ENCODE assay signal across 1 cellular context in the genomic region with DNA sequence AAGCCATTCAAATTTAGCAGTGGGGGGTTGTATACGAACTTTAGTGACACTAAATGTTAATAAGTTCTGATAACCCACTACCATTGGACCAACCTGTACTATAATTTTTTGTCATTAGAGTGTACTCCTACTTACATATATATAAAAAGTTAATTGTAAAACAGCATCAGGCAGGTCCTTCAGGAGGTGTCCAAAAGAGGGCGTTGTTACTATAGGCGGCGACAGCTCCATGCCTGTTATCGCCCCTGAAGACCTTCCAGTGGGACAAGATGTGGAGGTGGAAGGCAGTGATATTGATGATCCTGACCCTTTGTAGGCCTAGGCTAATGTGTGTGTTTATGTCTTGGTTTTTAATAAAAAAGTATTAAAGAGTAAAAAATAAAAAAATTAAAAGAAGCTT.
TF ChIP-seq lines count a peak whose summit lies in the region.

No MANE protein-coding gene starts in this region.

TF ChIP-seq in GM23338, 12 proteins besides CTCF, POLR2A, EP300 and RAD21 (continued from another document):
- TF ChIP-seq, protein P1, sequence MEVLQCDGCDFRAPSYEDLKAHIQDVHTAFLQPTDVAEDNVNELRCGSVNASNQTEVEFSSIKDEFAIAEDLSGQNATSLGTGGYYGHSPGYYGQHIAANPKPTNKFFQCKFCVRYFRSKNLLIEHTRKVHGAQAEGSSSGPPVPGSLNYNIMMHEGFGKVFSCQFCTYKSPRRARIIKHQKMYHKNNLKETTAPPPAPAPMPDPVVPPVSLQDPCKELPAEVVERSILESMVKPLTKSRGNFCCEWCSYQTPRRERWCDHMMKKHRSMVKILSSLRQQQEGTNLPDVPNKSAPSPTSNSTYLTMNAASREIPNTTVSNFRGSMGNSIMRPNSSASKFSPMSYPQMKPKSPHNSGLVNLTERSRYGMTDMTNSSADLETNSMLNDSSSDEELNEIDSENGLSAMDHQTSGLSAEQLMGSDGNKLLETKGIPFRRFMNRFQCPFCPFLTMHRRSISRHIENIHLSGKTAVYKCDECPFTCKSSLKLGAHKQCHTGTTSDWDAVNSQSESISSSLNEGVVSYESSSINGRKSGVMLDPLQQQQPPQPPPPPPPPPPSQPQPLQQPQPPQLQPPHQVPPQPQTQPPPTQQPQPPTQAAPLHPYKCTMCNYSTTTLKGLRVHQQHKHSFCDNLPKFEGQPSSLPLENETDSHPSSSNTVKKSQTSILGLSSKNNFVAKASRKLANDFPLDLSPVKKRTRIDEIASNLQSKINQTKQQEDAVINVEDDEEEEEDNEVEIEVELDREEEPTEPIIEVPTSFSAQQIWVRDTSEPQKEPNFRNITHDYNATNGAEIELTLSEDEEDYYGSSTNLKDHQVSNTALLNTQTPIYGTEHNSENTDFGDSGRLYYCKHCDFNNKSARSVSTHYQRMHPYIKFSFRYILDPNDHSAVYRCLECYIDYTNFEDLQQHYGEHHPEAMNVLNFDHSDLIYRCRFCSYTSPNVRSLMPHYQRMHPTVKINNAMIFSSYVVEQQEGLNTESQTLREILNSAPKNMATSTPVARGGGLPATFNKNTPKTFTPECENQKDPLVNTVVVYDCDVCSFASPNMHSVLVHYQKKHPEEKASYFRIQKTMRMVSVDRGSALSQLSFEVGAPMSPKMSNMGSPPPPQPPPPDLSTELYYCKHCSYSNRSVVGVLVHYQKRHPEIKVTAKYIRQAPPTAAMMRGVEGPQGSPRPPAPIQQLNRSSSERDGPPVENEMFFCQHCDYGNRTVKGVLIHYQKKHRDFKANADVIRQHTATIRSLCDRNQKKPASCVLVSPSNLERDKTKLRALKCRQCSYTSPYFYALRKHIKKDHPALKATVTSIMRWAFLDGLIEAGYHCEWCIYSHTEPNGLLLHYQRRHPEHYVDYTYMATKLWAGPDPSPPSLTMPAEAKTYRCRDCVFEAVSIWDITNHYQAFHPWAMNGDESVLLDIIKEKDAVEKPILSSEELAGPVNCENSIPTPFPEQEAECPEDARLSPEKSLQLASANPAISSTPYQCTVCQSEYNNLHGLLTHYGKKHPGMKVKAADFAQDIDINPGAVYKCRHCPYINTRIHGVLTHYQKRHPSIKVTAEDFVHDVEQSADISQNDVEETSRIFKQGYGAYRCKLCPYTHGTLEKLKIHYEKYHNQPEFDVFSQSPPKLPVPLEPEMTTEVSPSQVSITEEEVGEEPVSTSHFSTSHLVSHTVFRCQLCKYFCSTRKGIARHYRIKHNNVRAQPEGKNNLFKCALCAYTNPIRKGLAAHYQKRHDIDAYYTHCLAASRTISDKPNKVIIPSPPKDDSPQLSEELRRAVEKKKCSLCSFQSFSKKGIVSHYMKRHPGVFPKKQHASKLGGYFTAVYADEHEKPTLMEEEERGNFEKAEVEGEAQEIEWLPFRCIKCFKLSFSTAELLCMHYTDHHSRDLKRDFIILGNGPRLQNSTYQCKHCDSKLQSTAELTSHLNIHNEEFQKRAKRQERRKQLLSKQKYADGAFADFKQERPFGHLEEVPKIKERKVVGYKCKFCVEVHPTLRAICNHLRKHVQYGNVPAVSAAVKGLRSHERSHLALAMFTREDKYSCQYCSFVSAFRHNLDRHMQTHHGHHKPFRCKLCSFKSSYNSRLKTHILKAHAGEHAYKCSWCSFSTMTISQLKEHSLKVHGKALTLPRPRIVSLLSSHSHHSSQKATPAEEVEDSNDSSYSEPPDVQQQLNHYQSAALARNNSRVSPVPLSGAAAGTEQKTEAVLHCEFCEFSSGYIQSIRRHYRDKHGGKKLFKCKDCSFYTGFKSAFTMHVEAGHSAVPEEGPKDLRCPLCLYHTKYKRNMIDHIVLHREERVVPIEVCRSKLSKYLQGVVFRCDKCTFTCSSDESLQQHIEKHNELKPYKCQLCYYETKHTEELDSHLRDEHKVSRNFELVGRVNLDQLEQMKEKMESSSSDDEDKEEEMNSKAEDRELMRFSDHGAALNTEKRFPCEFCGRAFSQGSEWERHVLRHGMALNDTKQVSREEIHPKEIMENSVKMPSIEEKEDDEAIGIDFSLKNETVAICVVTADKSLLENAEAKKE (CRISPR knock-in tag; IDR thresholded peaks at IDR 0.05): no peak
- no peak for TF ChIP-seq EZH2phosphoT487 (IDR thresholded peaks at IDR 0.05; ENCODE audit: unreplicated experiment)
- TF ChIP-seq NANOG (IDR thresholded peaks at IDR 0.05; ENCODE audit: borderline replicate concordance): no peak
- TF ChIP-seq EZH2 (IDR thresholded peaks at IDR 0.05; ENCODE audit: low read depth, unreplicated experiment): no peak
- TF ChIP-seq ZNF331 (CRISPR knock-in tag; IDR thresholded peaks at IDR 0.05; ENCODE audit: low read depth): no peak
- TF ChIP-seq STAT1 (IDR thresholded peaks at IDR 0.05; ENCODE audit: unreplicated experiment): no peak
- TF ChIP-seq CREB1 (CRISPR knock-in tag; IDR thresholded peaks at IDR 0.05; ENCODE audit: low read depth): no peak
